ENCODE assay signal across 21 cellular contexts in genomic region chr21:33293136-33293535, GRCh38. TPM values are rescaled to one million over a fixed set of nuclear protein-coding genes. Genes with fewer than 3 reads are reported as not detected.
DNase-seq lines count a peak whose midpoint lies in the region; ATAC-seq lines count a peak whose summit lies in the region.
"Had no signal": no experiment of that assay in that cellular context is flagged by ENCODE, and none has a peak within 500 bp of the region (broad histone marks: within the 10 kb centered on the region; RNA-seq: fewer than 3 reads in every experiment).

No MANE protein-coding gene starts in this region.

- H2AK5ac ChIP-seq in neuronal stem cell (ENCODE audit: low read depth, low read length): no peak overlapping the region

- no peak overlapping the region for H3K4me3 Mint-ChIP-seq in activated CD4-positive, alpha-beta T cell treated with anti-CD3 and anti-CD28 coated beads for 36 hours
- no peak overlapping the region for H3K4me3 Mint-ChIP-seq in activated CD4-positive, alpha-beta memory T cell treated with anti-CD3 and anti-CD28 coated beads for 36 hours
- H3K4me3 Mint-ChIP-seq: activated B cell treated with CpG ODN at 0.5 μM for 24 hours had no signal

- H4K8ac ChIP-seq in neuronal stem cell (ENCODE audit: low read depth, low read length): no peak overlapping the region

- H2BK120ac ChIP-seq in neuronal stem cell (ENCODE audit: low read depth, low read length): no peak overlapping the region

- H3K4me1 ChIP-seq in neuronal stem cell (ENCODE audit: control insufficient read depth in 2 of 2, insufficient read depth in 1 of 2, low read depth in 1 of 2, low read length in 2 of 2): peaks cover 0 to 4% of the 10 kb centered on the region in 2 donors
- H3K4me1 ChIP-seq: HAP-1 had no signal

- no peaks in the 10 kb centered on the region for H3K9me3 Mint-ChIP-seq in activated CD4-positive, alpha-beta T cell treated with anti-CD3 and anti-CD28 coated beads for 36 hours (ENCODE audit: low read depth)
- H3K9me3 Mint-ChIP-seq in activated CD4-positive, alpha-beta memory T cell treated with anti-CD3 and anti-CD28 coated beads for 36 hours: no peaks in the 10 kb centered on the region
- H3K9me3 Mint-ChIP-seq: activated B cell treated with CpG ODN at 0.5 μM for 24 hours had no signal

- H3K9me3 ChIP-seq in KOPT-K1 (ENCODE audit: insufficient read depth, low read length, poor library complexity, severe bottlenecking) (no peaks in the 10 kb centered on the region), neuronal stem cell (replicated peaks in 1 of 2; ENCODE audit: control insufficient read depth in 2 of 2, insufficient read depth in 1 of 2, low read depth in 1 of 2, low read length in 2 of 2) (no peaks in the 10 kb centered on the region)
- H3K9me3 ChIP-seq: HAP-1 had no signal

- H3K9ac ChIP-seq in neuronal stem cell (ENCODE audit: low read depth, low read length, poor library complexity): no peak overlapping the region

- intact Hi-C loops in activated CD4-positive, alpha-beta T cell treated with anti-CD3 and anti-CD28 coated beads for 36 hours (cut with DNase I, micrococcal nuclease): no loop called here
- intact Hi-C loops in activated CD4-positive, alpha-beta memory T cell treated with anti-CD3 and anti-CD28 coated beads for 36 hours (cut with micrococcal nuclease): no loop called here

- ATAC-seq in activated CD4-positive, alpha-beta T cell treated with anti-CD3 and anti-CD28 coated beads for 36 hours: no peak
- no peak for ATAC-seq in HG03432 (IDR thresholded peaks at IDR 0.05; ENCODE audit: unreplicated experiment)
- ATAC-seq: Panc1; stimulated activated naive CD8-positive, alpha-beta T cell treated with anti-CD3 and anti-CD28 coated beads, Interleukin-15, Interleukin-2, amounts not matched to agents 100 U/mL and 50 U/mL, for 24 hours had no signal

- H3K4me3 ChIP-seq in neuronal stem cell (ENCODE audit: low read length in 2 of 2): no peak overlapping the region
- H3K4me3 ChIP-seq: HAP-1 had no signal

- no peaks in the 10 kb centered on the region for H3K79me1 ChIP-seq in neuronal stem cell (ENCODE audit: low read depth, low read length)

- no CpG with 5 or more reads among the region's 7 CpGs for WGBS in neuronal stem cell (ENCODE audit: extremely low coverage in 2 of 2, insufficient read length in 2 of 2, insufficient replicate concordance in 1 of 2), 2 donors

- H4K91ac ChIP-seq in neuronal stem cell (ENCODE audit: low read depth, low read length, poor library complexity): no peak overlapping the region

- DNase-seq in activated CD4-positive, alpha-beta T cell treated with anti-CD3 and anti-CD28 coated beads for 36 hours: no peak
- no peak for DNase-seq in activated CD4-positive, alpha-beta T cell treated with anti-CD3 and anti-CD28 coated beads, Interleukin-2, amount 50 U/mL, for 1 hour
- DNase-seq in globus pallidus (ENCODE audit: low spot score) (peak; percentile 40), neuronal stem cell (ENCODE audit: low spot score) (no peak), AG20443 (ENCODE audit: low spot score) (no peak)
- no peak for DNase-seq in activated CD4-positive, alpha-beta memory T cell treated with anti-CD3 and anti-CD28 coated beads for 36 hours
- DNase-seq: activated B cell treated with CpG ODN at 0.5 μM for 24 hours; AML-193; foreskin fibroblast; Kasumi-1; mesendoderm; NCI-H1048; NCI-H345; stimulated activated CD4-positive, alpha-beta T cell treated with anti-CD3 and anti-CD28 coated beads, Interleukin-2, amount 100 ng/mL, for 24 hours; stimulated activated naive CD8-positive, alpha-beta T cell treated with anti-CD3 and anti-CD28 coated beads, Interleukin-15, Interleukin-2, amounts not matched to agents 100 U/mL and 50 U/mL, for 24 hours had no signal

- H3K14ac ChIP-seq in neuronal stem cell (ENCODE audit: low read length): no peak overlapping the region

- H3K4me1 Mint-ChIP-seq in activated CD4-positive, alpha-beta T cell treated with anti-CD3 and anti-CD28 coated beads for 36 hours: peaks cover 30% of the 10 kb centered on the region
- H3K4me1 Mint-ChIP-seq in activated CD4-positive, alpha-beta memory T cell treated with anti-CD3 and anti-CD28 coated beads for 36 hours (ENCODE audit: low read depth): peaks cover 19% of the 10 kb centered on the region

- no peaks in the 10 kb centered on the region for H3K27me3 ChIP-seq in neuronal stem cell (ENCODE audit: control insufficient read depth in 3 of 3, insufficient read depth in 3 of 3, low read depth in 1 of 3, low read length in 3 of 3)

- no peaks in the 10 kb centered on the region for H3K27me3 Mint-ChIP-seq in activated CD4-positive, alpha-beta T cell treated with anti-CD3 and anti-CD28 coated beads for 36 hours
- H3K27me3 Mint-ChIP-seq in activated CD4-positive, alpha-beta memory T cell treated with anti-CD3 and anti-CD28 coated beads for 36 hours: no peaks in the 10 kb centered on the region
- H3K27me3 Mint-ChIP-seq: activated B cell treated with CpG ODN at 0.5 μM for 24 hours, progenitor cell of endocrine pancreas had no signal

- CTCF ChIA-PET in activated CD4-positive, alpha-beta T cell treated with anti-CD3 and anti-CD28 coated beads for 36 hours (lab: Charles Lee): interaction anchor here (0.6 to 1.9 kb wide), 2 partner anchors 93 to 96 kb away, joined by 4 to 5 read pairs; no protein-coding TSS in a partner anchor
- CTCF ChIA-PET in activated CD4-positive, alpha-beta memory T cell treated with anti-CD3 and anti-CD28 coated beads for 36 hours (lab: Charles Lee): interaction anchor here (0.5 kb wide), 1 partner anchor 70 kb away, joined by 3 read pairs; no protein-coding TSS in a partner anchor

- no peak overlapping the region for H3K23ac ChIP-seq in neuronal stem cell (ENCODE audit: low read depth, low read length, poor library complexity)

- POLR2A ChIA-PET in activated CD4-positive, alpha-beta T cell treated with anti-CD3 and anti-CD28 coated beads for 36 hours (lab: Charles Lee): interaction anchor here (1.0 kb wide), 1 partner anchor 32 kb away, joined by 5 read pairs; the partner anchor contains the start of gene IFNAR1
- POLR2A ChIA-PET in activated CD4-positive, alpha-beta memory T cell treated with anti-CD3 and anti-CD28 coated beads for 36 hours (lab: Charles Lee): no interaction called here

- no peak overlapping the region for H2AFZ ChIP-seq in neuronal stem cell (ENCODE audit: low read length)

- H3K18ac ChIP-seq in neuronal stem cell (ENCODE audit: low read length): peak overlapping the region; percentile 74

- no peak overlapping the region for H2BK12ac ChIP-seq in neuronal stem cell (ENCODE audit: low read length)

- H3K27ac ChIP-seq in KOPT-K1 (ENCODE audit: low read depth, low read length, poor library complexity, severe bottlenecking) (peak overlapping the region; percentile 18), neuronal stem cell (replicated peaks; ENCODE audit: low read length) (no peak overlapping the region)
- H3K27ac ChIP-seq: 22Rv1 had no signal

- H3K27ac Mint-ChIP-seq in activated CD4-positive, alpha-beta T cell treated with anti-CD3 and anti-CD28 coated beads for 36 hours: peak overlapping the region; percentile 61
- no peak overlapping the region for H3K27ac Mint-ChIP-seq in activated CD4-positive, alpha-beta memory T cell treated with anti-CD3 and anti-CD28 coated beads for 36 hours
- H3K27ac Mint-ChIP-seq: progenitor cell of endocrine pancreas had no signal

- peaks cover 45% of the 10 kb centered on the region for H3K36me3 Mint-ChIP-seq in activated CD4-positive, alpha-beta T cell treated with anti-CD3 and anti-CD28 coated beads for 36 hours (ENCODE audit: low read depth)
- peaks cover 28% of the 10 kb centered on the region for H3K36me3 Mint-ChIP-seq in activated CD4-positive, alpha-beta memory T cell treated with anti-CD3 and anti-CD28 coated beads for 36 hours

- H3K4me2 ChIP-seq in neuronal stem cell (ENCODE audit: insufficient read depth, low read length, poor library complexity, severe bottlenecking): no peak overlapping the region

- no peak overlapping the region for H3K4ac ChIP-seq in neuronal stem cell (ENCODE audit: low read length)

- no peak overlapping the region for H2BK5ac ChIP-seq in neuronal stem cell (ENCODE audit: low read length)

- H2BK15ac ChIP-seq in neuronal stem cell (ENCODE audit: low read length): no peak overlapping the region

- peaks cover 78% of the 10 kb centered on the region for H3K36me3 ChIP-seq in KOPT-K1 (ENCODE audit: insufficient read depth, low read length)
- peaks cover 0 to 2% of the 10 kb centered on the region in 2 donors for H3K36me3 ChIP-seq in neuronal stem cell (replicated peaks in 1 of 2; ENCODE audit: control insufficient read depth in 2 of 2, insufficient read depth in 2 of 2, low read length in 2 of 2)
- H3K36me3 ChIP-seq: HAP-1 had no signal

RNA-seq across cellular contexts. Expression of gene IL10RB, which starts 27.0 kb away (rescaled TPM):
- total RNA-seq in activated CD4-positive, alpha-beta T cell treated with anti-CD3 and anti-CD28 coated beads for 36 hours: 10 to 100 TPM; 22.8 to 25.0 TPM
- 4.9 TPM for polyA plus RNA-seq in neuronal stem cell (2013, experiment 1 of 2)
- polyA plus RNA-seq in neuronal stem cell (2013, experiment 2 of 2): 4.9 TPM
- 10 to 100 TPM; 31.3 to 32.5 TPM for total RNA-seq in activated CD4-positive, alpha-beta memory T cell treated with anti-CD3 and anti-CD28 coated beads for 36 hours

RNA-seq across cellular contexts. Expression of gene IFNAR1, which starts 31.6 kb away (rescaled TPM):
- total RNA-seq in activated CD4-positive, alpha-beta T cell treated with anti-CD3 and anti-CD28 coated beads for 36 hours: 10 to 100 TPM; 21.8 to 29.6 TPM
- polyA plus RNA-seq in neuronal stem cell (2013, experiment 1 of 2): 11.8 TPM
- 14.2 TPM for polyA plus RNA-seq in neuronal stem cell (2013, experiment 2 of 2)
- 10 to 100 TPM; 28.0 to 32.0 TPM for total RNA-seq in activated CD4-positive, alpha-beta memory T cell treated with anti-CD3 and anti-CD28 coated beads for 36 hours
